Comparison of ENCODE assay signal across 25 cellular contexts in the genomic region with DNA sequence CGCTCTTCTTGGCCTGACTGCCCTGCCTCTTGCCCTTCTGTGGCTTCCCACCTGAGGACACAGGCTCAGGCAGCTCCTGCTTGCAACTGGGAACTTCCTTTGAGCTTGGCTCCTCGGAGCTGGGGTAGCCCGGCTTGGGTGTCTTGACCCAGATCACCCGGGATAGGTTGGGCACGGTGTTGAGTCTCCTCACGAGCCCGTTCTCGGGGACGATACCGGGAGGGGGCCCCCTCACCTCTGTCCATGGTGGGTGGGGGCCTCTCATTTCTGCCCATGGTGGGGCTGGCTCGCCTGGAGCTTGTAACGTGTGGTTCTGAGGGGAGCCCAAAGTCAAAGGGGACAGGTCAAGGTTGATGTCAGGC. TPM values are rescaled to one million over a fixed set of nuclear protein-coding genes. Genes with fewer than 3 reads are reported as not detected.
A peak's percentile ranks its signal among the peaks of the same experiment; 100 is the strongest.
DNase-seq lines count a peak whose midpoint lies in the region; ATAC-seq, FAIRE-seq and TF ChIP-seq lines count a peak whose summit lies in the region.
"Had no signal": no experiment of that assay in that cellular context is flagged by ENCODE, and none has a peak within 500 bp of the region (broad histone marks: within the 10 kb centered on the region; RNA-seq: fewer than 3 reads in every experiment).

No MANE protein-coding gene starts in this region.

- no peak overlapping the region for H3K4me3 Mint-ChIP-seq in chondrocyte (ENCODE audit: unreplicated experiment)
- H3K4me3 Mint-ChIP-seq in activated T-cell treated with anti-CD3 and anti-CD28 coated beads, Interleukin-2, amount 50 U/mL, for 72 hours, result no peak overlapping the region
- H3K4me3 Mint-ChIP-seq: CD8-positive, alpha-beta T cell had no signal

- H3K9ac ChIP-seq in HepG2 (ENCODE audit: insufficient read depth, low read depth, low read length), result no peak overlapping the region

- FAIRE-seq in HepG2 (lab: Jason Lieb, UNC), result no peak
- FAIRE-seq: GM12878, H1 had no signal

- CTCF ChIA-PET in HepG2 (lab: Yijun Ruan, JAX; ENCODE audit: low intra/inter-chr PET ratio, low total read pairs), result no interaction called here

- H3K27me3 ChIP-seq in HepG2 (ENCODE audit: control insufficient read depth in 1 of 2, insufficient read depth in 2 of 2, low read length in 2 of 2) (no peaks in the 10 kb centered on the region), right lobe of liver (no peaks in the 10 kb centered on the region), psoas muscle (ENCODE audit: insufficient read depth in 3 of 3, low read length in 2 of 3) (no peaks in the 10 kb centered on the region), upper lobe of right lung (no peaks in the 10 kb centered on the region)
- H3K27me3 ChIP-seq: Peyer's patch, SJCRH30 had no signal

- TF ChIP-seq CTCF in HepG2 (CRISPR knock-in tag; IDR thresholded peaks at IDR 0.05), result no peak
- no peak for TF ChIP-seq CTCF in right lobe of liver (IDR thresholded peaks at IDR 0.05)
- TF ChIP-seq CTCF in chondrocyte (IDR thresholded peaks at IDR 0.05), result no peak
- no peak for TF ChIP-seq CTCF in psoas muscle (IDR thresholded peaks at IDR 0.05)
- no peak for TF ChIP-seq CTCF in upper lobe of right lung (IDR thresholded peaks at IDR 0.05)

- H3K4me1 ChIP-seq in HepG2 (ENCODE audit: insufficient read depth, low read length) (no peaks in the 10 kb centered on the region), right lobe of liver (no peaks in the 10 kb centered on the region), psoas muscle (peaks cover 32% of the 10 kb centered on the region), upper lobe of right lung (no peaks in the 10 kb centered on the region)
- H3K4me1 ChIP-seq: Peyer's patch had no signal

- peaks cover 29 to 85% of the 10 kb centered on the region in 2 experiments for H3K36me3 ChIP-seq in HepG2 (replicated peaks in 1 of 2; ENCODE audit: control insufficient read depth in 1 of 2, insufficient read depth in 2 of 2, low read length in 2 of 2)
- peaks cover 0 to 70% (median 24%) of the 10 kb centered on the region in 4 donors for H3K36me3 ChIP-seq in right lobe of liver
- peaks cover 10 to 97% of the 10 kb centered on the region in 2 donors for H3K36me3 ChIP-seq in psoas muscle (ENCODE audit: insufficient read depth in 1 of 2, low read depth in 1 of 2)
- H3K36me3 ChIP-seq in upper lobe of right lung, result peaks cover 93% of the 10 kb centered on the region

- in situ Hi-C loops in HepG2 (cut with HindIII; ENCODE audit: extremely low pct_ligation_motif_present, low pct_unique_long_range_greater_than_20kb), result no loop called here

- intact Hi-C loops in HepG2 (cut with micrococcal nuclease; ENCODE audit: unreplicated experiment) (no loop called here), right lobe of liver (cut with DNase I) (no loop called here), psoas muscle (cut with DNase I) (loop anchor here in 1 of 2 donors (2.0 kb wide), 1 partner anchor 28 kb away; no protein-coding TSS in a partner anchor), upper lobe of right lung (cut with DNase I) (no loop called here)

- H3K9me3 Mint-ChIP-seq in chondrocyte (ENCODE audit: low read depth), result no peaks in the 10 kb centered on the region
- H3K9me3 Mint-ChIP-seq in activated T-cell treated with anti-CD3 and anti-CD28 coated beads, Interleukin-2, amount 50 U/mL, for 72 hours, result no peaks in the 10 kb centered on the region
- H3K9me3 Mint-ChIP-seq: CD8-positive, alpha-beta T cell had no signal

- no peak overlapping the region for H2AFZ ChIP-seq in HepG2 (ENCODE audit: low read length)

- no peak overlapping the region for H3K4me2 ChIP-seq in HepG2 (ENCODE audit: low read depth, low read length)

- no peak for DNase-seq in HepG2 (ENCODE audit: low spot score)
- DNase-seq in right lobe of liver, result no peak
- peak; percentile 86 for DNase-seq in chondrocyte (ENCODE audit: low spot score)
- DNase-seq in psoas muscle, result no peak
- peak; percentile 57 for DNase-seq in upper lobe of right lung
- no peak for DNase-seq in activated T-cell treated with anti-CD3 and anti-CD28 coated beads, Interleukin-2, amount 50 U/mL, for 72 hours
- DNase-seq in activated CD4-positive, alpha-beta T cell treated with anti-CD3 and anti-CD28 coated beads, Interleukin-2, amount 50 U/mL, for 48 hours, result no peak
- DNase-seq: CD8-positive, alpha-beta T cell; DMS 273 treated with DMSO at 0.1 percent for 48 hours; DMS79; EL; GDM1; HCEC 1CT; IMR-90; NCI-H1092; NCI-H1417 treated with DMSO at 0.1 percent for 48 hours; NCI-H1694 treated with DMSO at 0.1 percent for 48 hours; NCI-H2081; NCI-H2227 treated with DMSO at 0.1 percent for 48 hours; NCI-H526 treated with DMSO at 0.1 percent for 48 hours; SJCRH30 had no signal

- WGBS in HepG2 (ENCODE audit: low lambda C conversion rate), result 100% methylated on average over 2 of the region's 12 CpGs
- no CpG with 5 or more reads among the region's 12 CpGs for WGBS in right lobe of liver (ENCODE audit: insufficient coverage, low coverage, low lambda C conversion rate, missing lambda C conversion rate)
- WGBS in psoas muscle, 3 donors, result 52 to 72% (median 57%) methylated on average over 12 of the region's 12 CpGs

- BruUV-seq in HepG2 (replicated peaks; lab: Mats Ljungman, UMichigan), result no TSS peak

- no peaks in the 10 kb centered on the region for H4K20me1 ChIP-seq in HepG2 (ENCODE audit: insufficient read depth, low read length)

- H3K4me1 Mint-ChIP-seq in chondrocyte (ENCODE audit: low read depth), result peaks cover 6% of the 10 kb centered on the region
- H3K4me1 Mint-ChIP-seq in activated T-cell treated with anti-CD3 and anti-CD28 coated beads, Interleukin-2, amount 50 U/mL, for 72 hours (ENCODE audit: low read depth), result peaks cover 22% of the 10 kb centered on the region

- no peak for TF ChIP-seq RAD21 in HepG2 (CRISPR knock-in tag; IDR thresholded peaks at IDR 0.05)

- no peaks in the 10 kb centered on the region for H3K79me2 ChIP-seq in HepG2 (ENCODE audit: insufficient read depth, low read length)

- H3K27me3 Mint-ChIP-seq in chondrocyte (ENCODE audit: low read depth), result no peaks in the 10 kb centered on the region
- H3K27me3 Mint-ChIP-seq in activated T-cell treated with anti-CD3 and anti-CD28 coated beads, Interleukin-2, amount 50 U/mL, for 72 hours (ENCODE audit: low read depth), result no peaks in the 10 kb centered on the region

- POLR2A ChIA-PET in HepG2 (lab: Yijun Ruan, JAX), result no interaction called here

- TF ChIP-seq EP300 in HepG2 (IDR thresholded peaks at IDR 0.05; ENCODE audit: low read depth in 2 of 2, low read length in 2 of 2) (no peak), HepG2 (CRISPR knock-in tag; IDR thresholded peaks at IDR 0.05; ENCODE audit: borderline replicate concordance) (no peak)

- H3K36me3 Mint-ChIP-seq in chondrocyte (ENCODE audit: low read depth), result peaks cover 25% of the 10 kb centered on the region
- peaks cover 0 to 3% of the 10 kb centered on the region in 2 donors for H3K36me3 Mint-ChIP-seq in activated T-cell treated with anti-CD3 and anti-CD28 coated beads, Interleukin-2, amount 50 U/mL, for 72 hours (ENCODE audit: insufficient read depth in 2 of 2)

- no peak overlapping the region for H3K27ac ChIP-seq in HepG2 (ENCODE audit: extremely low read length, insufficient read depth, low read length)
- H3K27ac ChIP-seq in right lobe of liver, result no peak overlapping the region
- peak overlapping the region; percentile 80 for H3K27ac ChIP-seq in psoas muscle
- H3K27ac ChIP-seq in upper lobe of right lung, result no peak overlapping the region
- H3K27ac ChIP-seq: Peyer's patch, SJCRH30 had no signal

- ATAC-seq in HepG2 (no peak), right lobe of liver (no peak), psoas muscle (peak in 3 of 4 donors; percentile 6 to 28 (median 16)), upper lobe of right lung (no peak), HG02610 (IDR thresholded peaks at IDR 0.05; ENCODE audit: unreplicated experiment) (no peak)
- no peak for ATAC-seq in activated T-cell treated with anti-CD3 and anti-CD28 coated beads, Interleukin-2, amount 50 U/mL, for 72 hours (replicated peaks in 1 of 2)
- ATAC-seq: CD8-positive, alpha-beta T cell; GM12878 had no signal

- no peaks in the 10 kb centered on the region for H3K9me3 ChIP-seq in HepG2 (ENCODE audit: low read length)
- no peaks in the 10 kb centered on the region for H3K9me3 ChIP-seq in right lobe of liver
- no peaks in the 10 kb centered on the region for H3K9me3 ChIP-seq in psoas muscle
- H3K9me3 ChIP-seq in upper lobe of right lung, result no peaks in the 10 kb centered on the region
- H3K9me3 ChIP-seq: Peyer's patch, SJCRH30 had no signal

- H3K27ac Mint-ChIP-seq in chondrocyte (ENCODE audit: unreplicated experiment), result no peak overlapping the region
- no peak overlapping the region for H3K27ac Mint-ChIP-seq in activated T-cell treated with anti-CD3 and anti-CD28 coated beads, Interleukin-2, amount 50 U/mL, for 72 hours
- H3K27ac Mint-ChIP-seq: CD8-positive, alpha-beta T cell had no signal

- H3K4me3 ChIP-seq in HepG2 (replicated peaks in 1 of 3; ENCODE audit: insufficient read depth in 1 of 3, low read depth in 2 of 3, low read length in 3 of 3) (no peak overlapping the region), right lobe of liver (no peak overlapping the region), psoas muscle (no peak overlapping the region), upper lobe of right lung (no peak overlapping the region)
- H3K4me3 ChIP-seq: GM12878, Peyer's patch, SJCRH30 had no signal

- no peak for TF ChIP-seq POLR2A in HepG2 (IDR thresholded peaks at IDR 0.05; ENCODE audit: insufficient read depth in 1 of 2, low read depth in 2 of 2, low read length in 2 of 2)
- TF ChIP-seq POLR2A in right lobe of liver (IDR thresholded peaks at IDR 0.05), result no peak

RNA-seq across cellular contexts. Expression of a gene that starts 7.8 kb away (rescaled TPM):
- total RNA-seq in HepG2 (2016; rRNA removed; fragmentation: Illumina TruSeq; extraction: Trizol) (62.8 and 83.0 TPM in 2 replicates), right lobe of liver (10 to 100 TPM; 35.1 to 64.8 (median 47.9) TPM), chondrocyte (77.2 to 79.0 TPM (median 78.6 TPM) in 3 replicates), psoas muscle (10 to 100 TPM; 37.2 to 41.0 (median 40.2) TPM), upper lobe of right lung (61.6 TPM)
- 9.4 and 10.4 TPM in 2 replicates for total RNA-seq in HepG2 (2016; cell fraction: cytosol; rRNA removed; fragmentation: Illumina TruSeq; extraction: Trizol; ENCODE audit: low read depth)
- total RNA-seq in HepG2 (2016; cell fraction: insoluble cytoplasmic fraction; rRNA removed; fragmentation: Illumina TruSeq; extraction: Trizol), result 68.8 and 106 TPM in 2 replicates
- 20.1 and 24.5 TPM in 2 replicates for total RNA-seq in HepG2 (2016; cell fraction: membrane; rRNA removed; fragmentation: Illumina TruSeq; extraction: Trizol)
- 56.7 and 63.3 TPM in 2 replicates for total RNA-seq in HepG2 (2016; cell fraction: nucleus; rRNA removed; fragmentation: Illumina TruSeq; extraction: Trizol)
- polyA plus RNA-seq in HepG2 (2011; rRNA removed) (99.5 and 105 TPM in 2 replicates), psoas muscle (10 to 100 TPM; 45.6 to 71.6 (median 57.3) TPM)
- polyA plus RNA-seq in HepG2 (2011; cell fraction: cytosol; rRNA removed), result 84.0 and 131 TPM in 2 replicates
- polyA plus RNA-seq in HepG2 (2011; cell fraction: nucleus; rRNA removed), result 340 and 476 TPM in 2 replicates
- polyA plus RNA-seq in HepG2 (2012), result 39.9 and 70.4 TPM in 2 replicates
- polyA plus RNA-seq in HepG2 (2016; cell fraction: cytosol; fragmentation: Illumina TruSeq; extraction: Trizol; ENCODE audit: low read depth), result 12.3 and 13.1 TPM in 2 replicates
- 84.7 and 86.0 TPM in 2 replicates for polyA plus RNA-seq in HepG2 (2016; cell fraction: insoluble cytoplasmic fraction; fragmentation: Illumina TruSeq; extraction: Trizol; ENCODE audit: low read depth)
- polyA plus RNA-seq in HepG2 (2016; cell fraction: membrane; fragmentation: Illumina TruSeq; extraction: Trizol; ENCODE audit: low read depth), result 20.4 and 21.8 TPM in 2 replicates
- polyA plus RNA-seq in HepG2 (2016; cell fraction: nucleus; fragmentation: Illumina TruSeq; extraction: Trizol; ENCODE audit: insufficient read depth, low read depth), result 142 and 157 TPM in 2 replicates
- 101 and 102 TPM in 2 replicates for polyA minus RNA-seq in HepG2 (2011; rRNA and poly(A)+ RNA removed; ENCODE audit: low replicate concordance)
- 45.9 and 55.5 TPM in 2 replicates for polyA minus RNA-seq in HepG2 (2011; cell fraction: cytosol; rRNA and poly(A)+ RNA removed)
- polyA minus RNA-seq in HepG2 (2011; cell fraction: nucleus; rRNA and poly(A)+ RNA removed), result 103 and 117 TPM in 2 replicates
- total RNA-seq in activated T-cell treated with anti-CD3 and anti-CD28 coated beads, Interleukin-2, amount 50 U/mL, for 72 hours, result 100 to 1,000 TPM in 1 of 2 donors, 10 to 100 TPM in 1; 89.2 to 117 TPM

RNA-seq across cellular contexts. Expression of a gene that starts 14.9 kb away (rescaled TPM):
- 0.48 and 1.4 TPM in 2 replicates for total RNA-seq in HepG2 (2016; rRNA removed; fragmentation: Illumina TruSeq; extraction: Trizol)
- total RNA-seq in HepG2 (2016; cell fraction: cytosol; rRNA removed; fragmentation: Illumina TruSeq; extraction: Trizol; ENCODE audit: low read depth), result 0.44 and 0.51 TPM in 2 replicates
- total RNA-seq in HepG2 (2016; cell fraction: insoluble cytoplasmic fraction; rRNA removed; fragmentation: Illumina TruSeq; extraction: Trizol), result 0.40 and 1.6 TPM in 2 replicates
- total RNA-seq in HepG2 (2016; cell fraction: membrane; rRNA removed; fragmentation: Illumina TruSeq; extraction: Trizol), result 0.43 and 0.52 TPM in 2 replicates
- total RNA-seq in HepG2 (2016; cell fraction: nucleus; rRNA removed; fragmentation: Illumina TruSeq; extraction: Trizol), result 3.1 and 3.4 TPM in 2 replicates
- 1.5 and 1.7 TPM in 2 replicates for polyA plus RNA-seq in HepG2 (2011; rRNA removed)
- 0.45 and 0.52 TPM in 2 replicates for polyA plus RNA-seq in HepG2 (2011; cell fraction: cytosol; rRNA removed)
- 11.5 and 16.7 TPM in 2 replicates for polyA plus RNA-seq in HepG2 (2011; cell fraction: nucleus; rRNA removed)
- 0.60 and 1.5 TPM in 2 replicates for polyA plus RNA-seq in HepG2 (2012)
- 0.17 and 0.23 TPM in 2 replicates for polyA plus RNA-seq in HepG2 (2016; cell fraction: cytosol; fragmentation: Illumina TruSeq; extraction: Trizol; ENCODE audit: low read depth)
- 0.77 and 0.99 TPM in 2 replicates for polyA plus RNA-seq in HepG2 (2016; cell fraction: insoluble cytoplasmic fraction; fragmentation: Illumina TruSeq; extraction: Trizol; ENCODE audit: low read depth)
- 0.26 and 0.50 TPM in 2 replicates for polyA plus RNA-seq in HepG2 (2016; cell fraction: membrane; fragmentation: Illumina TruSeq; extraction: Trizol; ENCODE audit: low read depth)
- 7.2 and 8.3 TPM in 2 replicates for polyA plus RNA-seq in HepG2 (2016; cell fraction: nucleus; fragmentation: Illumina TruSeq; extraction: Trizol; ENCODE audit: insufficient read depth, low read depth)
- polyA minus RNA-seq in HepG2 (2011; rRNA and poly(A)+ RNA removed; ENCODE audit: low replicate concordance), result 3.4 and 4.3 TPM in 2 replicates
- not detected in 2 replicates for polyA minus RNA-seq in HepG2 (2011; cell fraction: cytosol; rRNA and poly(A)+ RNA removed)
- 4.4 and 4.8 TPM in 2 replicates for polyA minus RNA-seq in HepG2 (2011; cell fraction: nucleus; rRNA and poly(A)+ RNA removed)
- total RNA-seq in right lobe of liver, result 1 to 10 TPM; 2.5 to 6.6 (median 3.9) TPM
- total RNA-seq in chondrocyte, result 4.7 to 7.7 TPM (median 7.5 TPM) in 3 replicates
- total RNA-seq in psoas muscle, result 1 to 10 TPM; 2.4 to 5.4 (median 3.1) TPM
- polyA plus RNA-seq in psoas muscle, result 1 to 10 TPM in 2 of 3 donors, under 1 TPM in 1; 0.44 to 5.0 (median 3.8) TPM
- 45.6 TPM for total RNA-seq in upper lobe of right lung
- 1 to 10 TPM; 4.0 to 5.7 TPM for total RNA-seq in activated T-cell treated with anti-CD3 and anti-CD28 coated beads, Interleukin-2, amount 50 U/mL, for 72 hours

RNA-seq across cellular contexts. Expression of a gene that starts 27.1 kb away (rescaled TPM):
- 17.7 and 21.1 TPM in 2 replicates for total RNA-seq in HepG2 (2016; rRNA removed; fragmentation: Illumina TruSeq; extraction: Trizol)
- 6.1 and 8.5 TPM in 2 replicates for total RNA-seq in HepG2 (2016; cell fraction: cytosol; rRNA removed; fragmentation: Illumina TruSeq; extraction: Trizol; ENCODE audit: low read depth)
- 14.8 and 20.5 TPM in 2 replicates for total RNA-seq in HepG2 (2016; cell fraction: insoluble cytoplasmic fraction; rRNA removed; fragmentation: Illumina TruSeq; extraction: Trizol)
- total RNA-seq in HepG2 (2016; cell fraction: membrane; rRNA removed; fragmentation: Illumina TruSeq; extraction: Trizol), result 10.1 and 15.4 TPM in 2 replicates
- 15.8 and 17.5 TPM in 2 replicates for total RNA-seq in HepG2 (2016; cell fraction: nucleus; rRNA removed; fragmentation: Illumina TruSeq; extraction: Trizol)
- 31.3 and 38.4 TPM in 2 replicates for polyA plus RNA-seq in HepG2 (2011; rRNA removed)
- 16.0 and 26.2 TPM in 2 replicates for polyA plus RNA-seq in HepG2 (2011; cell fraction: cytosol; rRNA removed)
- polyA plus RNA-seq in HepG2 (2011; cell fraction: nucleus; rRNA removed), result 208 and 260 TPM in 2 replicates
- polyA plus RNA-seq in HepG2 (2012), result 13.5 and 20.9 TPM in 2 replicates
- 9.0 and 11.5 TPM in 2 replicates for polyA plus RNA-seq in HepG2 (2016; cell fraction: cytosol; fragmentation: Illumina TruSeq; extraction: Trizol; ENCODE audit: low read depth)
- 21.0 and 30.6 TPM in 2 replicates for polyA plus RNA-seq in HepG2 (2016; cell fraction: insoluble cytoplasmic fraction; fragmentation: Illumina TruSeq; extraction: Trizol; ENCODE audit: low read depth)
- polyA plus RNA-seq in HepG2 (2016; cell fraction: membrane; fragmentation: Illumina TruSeq; extraction: Trizol; ENCODE audit: low read depth), result 14.1 and 15.2 TPM in 2 replicates
- polyA plus RNA-seq in HepG2 (2016; cell fraction: nucleus; fragmentation: Illumina TruSeq; extraction: Trizol; ENCODE audit: insufficient read depth, low read depth), result 62.3 and 63.3 TPM in 2 replicates
- 26.3 and 38.9 TPM in 2 replicates for polyA minus RNA-seq in HepG2 (2011; rRNA and poly(A)+ RNA removed; ENCODE audit: low replicate concordance)
- polyA minus RNA-seq in HepG2 (2011; cell fraction: cytosol; rRNA and poly(A)+ RNA removed), result 12.7 and 14.1 TPM in 2 replicates
- 49.5 and 52.4 TPM in 2 replicates for polyA minus RNA-seq in HepG2 (2011; cell fraction: nucleus; rRNA and poly(A)+ RNA removed)
- total RNA-seq in right lobe of liver, result 10 to 100 TPM in 4 of 6 experiments, 1 to 10 TPM in 2; 3.7 to 24.0 (median 13.6) TPM
- 563 to 633 TPM (median 613 TPM) in 3 replicates for total RNA-seq in chondrocyte
- 100 to 1,000 TPM; 134 to 221 (median 161) TPM for total RNA-seq in psoas muscle
- polyA plus RNA-seq in psoas muscle, result 100 to 1,000 TPM; 174 to 254 (median 221) TPM
- total RNA-seq in upper lobe of right lung, result 59.1 TPM
- total RNA-seq in activated T-cell treated with anti-CD3 and anti-CD28 coated beads, Interleukin-2, amount 50 U/mL, for 72 hours, result 10 to 100 TPM; 87.5 to 93.9 TPM

RNA-seq across cellular contexts. Expression of a gene that starts 29.8 kb away (rescaled TPM):
- total RNA-seq in HepG2 (2016; rRNA removed; fragmentation: Illumina TruSeq; extraction: Trizol) (6.4 and 21.2 TPM in 2 replicates), right lobe of liver (10 to 100 TPM; 22.1 to 55.4 (median 39.2) TPM), chondrocyte (75.2 to 85.9 TPM (median 79.1 TPM) in 3 replicates), psoas muscle (10 to 100 TPM; 27.2 to 36.7 (median 30.3) TPM), upper lobe of right lung (76.3 TPM)
- total RNA-seq in HepG2 (2016; cell fraction: cytosol; rRNA removed; fragmentation: Illumina TruSeq; extraction: Trizol; ENCODE audit: low read depth), result 25.5 and 27.8 TPM in 2 replicates
- total RNA-seq in HepG2 (2016; cell fraction: insoluble cytoplasmic fraction; rRNA removed; fragmentation: Illumina TruSeq; extraction: Trizol), result 7.4 and 21.9 TPM in 2 replicates
- total RNA-seq in HepG2 (2016; cell fraction: membrane; rRNA removed; fragmentation: Illumina TruSeq; extraction: Trizol), result 15.5 and 19.0 TPM in 2 replicates
- total RNA-seq in HepG2 (2016; cell fraction: nucleus; rRNA removed; fragmentation: Illumina TruSeq; extraction: Trizol), result 20.2 and 30.4 TPM in 2 replicates
- polyA plus RNA-seq in HepG2 (2011; rRNA removed) (40.9 and 42.5 TPM in 2 replicates), psoas muscle (10 to 100 TPM; 26.9 to 31.2 (median 27.0) TPM)
- 9.5 and 15.2 TPM in 2 replicates for polyA plus RNA-seq in HepG2 (2011; cell fraction: cytosol; rRNA removed)
- polyA plus RNA-seq in HepG2 (2011; cell fraction: nucleus; rRNA removed), result 123 and 139 TPM in 2 replicates
- polyA plus RNA-seq in HepG2 (2012), result 23.0 and 27.4 TPM in 2 replicates
- 5.1 and 5.6 TPM in 2 replicates for polyA plus RNA-seq in HepG2 (2016; cell fraction: cytosol; fragmentation: Illumina TruSeq; extraction: Trizol; ENCODE audit: low read depth)
- 11.6 and 13.7 TPM in 2 replicates for polyA plus RNA-seq in HepG2 (2016; cell fraction: insoluble cytoplasmic fraction; fragmentation: Illumina TruSeq; extraction: Trizol; ENCODE audit: low read depth)
- 9.2 and 10.8 TPM in 2 replicates for polyA plus RNA-seq in HepG2 (2016; cell fraction: membrane; fragmentation: Illumina TruSeq; extraction: Trizol; ENCODE audit: low read depth)
- polyA plus RNA-seq in HepG2 (2016; cell fraction: nucleus; fragmentation: Illumina TruSeq; extraction: Trizol; ENCODE audit: insufficient read depth, low read depth), result 87.5 and 114 TPM in 2 replicates
- polyA minus RNA-seq in HepG2 (2011; rRNA and poly(A)+ RNA removed; ENCODE audit: low replicate concordance), result 19.8 and 23.5 TPM in 2 replicates
- polyA minus RNA-seq in HepG2 (2011; cell fraction: cytosol; rRNA and poly(A)+ RNA removed), result 8.1 and 15.7 TPM in 2 replicates
- 24.2 and 37.9 TPM in 2 replicates for polyA minus RNA-seq in HepG2 (2011; cell fraction: nucleus; rRNA and poly(A)+ RNA removed)
- total RNA-seq in activated T-cell treated with anti-CD3 and anti-CD28 coated beads, Interleukin-2, amount 50 U/mL, for 72 hours, result 100 to 1,000 TPM in 1 of 2 donors, 10 to 100 TPM in 1; 79.6 to 105 TPM

RNA-seq across cellular contexts. Expression of a gene that starts 51.1 kb away (rescaled TPM):
- total RNA-seq in HepG2 (2016; rRNA removed; fragmentation: Illumina TruSeq; extraction: Trizol) (15.7 and 37.3 TPM in 2 replicates), right lobe of liver (1 to 10 TPM; 1.1 to 4.6 (median 3.1) TPM), chondrocyte (207 to 277 TPM (median 274 TPM) in 3 replicates), psoas muscle (10 to 100 TPM; 17.7 to 28.4 (median 24.3) TPM), upper lobe of right lung (34.6 TPM)
- 6.9 and 9.3 TPM in 2 replicates for total RNA-seq in HepG2 (2016; cell fraction: cytosol; rRNA removed; fragmentation: Illumina TruSeq; extraction: Trizol; ENCODE audit: low read depth)
- 12.8 and 37.5 TPM in 2 replicates for total RNA-seq in HepG2 (2016; cell fraction: insoluble cytoplasmic fraction; rRNA removed; fragmentation: Illumina TruSeq; extraction: Trizol)
- total RNA-seq in HepG2 (2016; cell fraction: membrane; rRNA removed; fragmentation: Illumina TruSeq; extraction: Trizol), result 12.9 and 15.2 TPM in 2 replicates
- total RNA-seq in HepG2 (2016; cell fraction: nucleus; rRNA removed; fragmentation: Illumina TruSeq; extraction: Trizol), result 33.8 and 39.3 TPM in 2 replicates
- polyA plus RNA-seq in HepG2 (2011; rRNA removed) (27.0 and 30.9 TPM in 2 replicates), psoas muscle (10 to 100 TPM in 2 of 3 donors, 1 to 10 TPM in 1; 8.1 to 20.8 (median 20.1) TPM)
- 14.1 and 18.1 TPM in 2 replicates for polyA plus RNA-seq in HepG2 (2011; cell fraction: cytosol; rRNA removed)
- polyA plus RNA-seq in HepG2 (2011; cell fraction: nucleus; rRNA removed), result 167 and 276 TPM in 2 replicates
- polyA plus RNA-seq in HepG2 (2012), result 16.5 and 21.1 TPM in 2 replicates
- 7.2 and 8.7 TPM in 2 replicates for polyA plus RNA-seq in HepG2 (2016; cell fraction: cytosol; fragmentation: Illumina TruSeq; extraction: Trizol; ENCODE audit: low read depth)
- polyA plus RNA-seq in HepG2 (2016; cell fraction: insoluble cytoplasmic fraction; fragmentation: Illumina TruSeq; extraction: Trizol; ENCODE audit: low read depth), result 16.0 and 21.2 TPM in 2 replicates
- polyA plus RNA-seq in HepG2 (2016; cell fraction: membrane; fragmentation: Illumina TruSeq; extraction: Trizol; ENCODE audit: low read depth), result 11.4 and 15.4 TPM in 2 replicates
- 72.9 and 77.5 TPM in 2 replicates for polyA plus RNA-seq in HepG2 (2016; cell fraction: nucleus; fragmentation: Illumina TruSeq; extraction: Trizol; ENCODE audit: insufficient read depth, low read depth)
- polyA minus RNA-seq in HepG2 (2011; rRNA and poly(A)+ RNA removed; ENCODE audit: low replicate concordance), result 30.4 and 47.5 TPM in 2 replicates
- polyA minus RNA-seq in HepG2 (2011; cell fraction: cytosol; rRNA and poly(A)+ RNA removed), result 13.2 and 16.4 TPM in 2 replicates
- 42.1 and 43.0 TPM in 2 replicates for polyA minus RNA-seq in HepG2 (2011; cell fraction: nucleus; rRNA and poly(A)+ RNA removed)
- total RNA-seq in activated T-cell treated with anti-CD3 and anti-CD28 coated beads, Interleukin-2, amount 50 U/mL, for 72 hours, result 10 to 100 TPM; 69.5 to 98.8 TPM

Comparison
In these comparisons a context has a peak if more than half of its experiments do, and no peak if none do; other contexts are left out.
1. ATAC-seq: peak in psoas muscle (3 of 4); none in HepG2 (single experiment), right lobe of liver (0 of 4), upper lobe of right lung (single experiment), activated T-cell treated with anti-CD3 and anti-CD28 coated beads, Interleukin-2, amount 50 U/mL, for 72 hours (0 of 2) and HG02610 (single experiment).
2. DNase-seq: peak in chondrocyte (single experiment) and upper lobe of right lung (single experiment); none in HepG2 (single experiment), right lobe of liver (0 of 3), psoas muscle (0 of 2), activated T-cell treated with anti-CD3 and anti-CD28 coated beads, Interleukin-2, amount 50 U/mL, for 72 hours (0 of 2) and activated CD4-positive, alpha-beta T cell treated with anti-CD3 and anti-CD28 coated beads, Interleukin-2, amount 50 U/mL, for 48 hours (0 of 2).